ENCODE assay signal across 1 cellular context in genomic region chr14:20662968-20663731, GRCh38.
TF ChIP-seq lines count a peak whose summit lies in the region.

No MANE protein-coding gene starts in this region.

TF ChIP-seq in HepG2, 621 proteins besides CTCF, POLR2A, EP300 and RAD21 (continued from another document and continues in another):
- TF ChIP-seq ZBTB4 (CRISPR knock-in tag; IDR thresholded peaks at IDR 0.05; ENCODE audit: borderline replicate concordance): peak; percentile 69; the same call in 1 of the 2 replicates
- no peak for TF ChIP-seq SNRNP70 (IDR thresholded peaks at IDR 0.05; ENCODE audit: low read depth, low read length)
- peak; percentile 37; the same call in 1 of the 2 replicates for TF ChIP-seq ZNF232 (CRISPR knock-in tag; IDR thresholded peaks at IDR 0.05; ENCODE audit: borderline replicate concordance)
- peak; percentile 97 for TF ChIP-seq ADNP (CRISPR knock-in tag; IDR thresholded peaks at IDR 0.05)
- TF ChIP-seq ETV6 (CRISPR knock-in tag; conservative IDR thresholded peaks at IDR 0.05): peak; percentile 57; the same call in 1 of the 2 replicates
- TF ChIP-seq RFXAP (CRISPR knock-in tag; IDR thresholded peaks at IDR 0.05; ENCODE audit: borderline replicate concordance): peak; percentile 66; the same call in 1 of the 2 replicates
- TF ChIP-seq KLF16 (CRISPR knock-in tag; IDR thresholded peaks at IDR 0.05): peak in 1 of 2 experiments; percentile 71; a peak in 2 of 4 replicates
- 0 out of 2 replicates have a peak, but pooled peaks have one; percentile 30 for TF ChIP-seq MZF1 (CRISPR knock-in tag; IDR thresholded peaks at IDR 0.05; ENCODE audit: borderline replicate concordance)
- TF ChIP-seq RARA (CRISPR knock-in tag; IDR thresholded peaks at IDR 0.05): no peak
- TF ChIP-seq HDAC2 (CRISPR knock-in tag; IDR thresholded peaks at IDR 0.05): peak; percentile 51; the same call in 1 of the 2 replicates
- no peak for TF ChIP-seq PAWR (CRISPR knock-in tag; IDR thresholded peaks at IDR 0.05; ENCODE audit: borderline replicate concordance)
- 0 out of 2 replicates have a peak, but pooled peaks have one; percentile 44 for TF ChIP-seq ZNF543 (CRISPR knock-in tag; IDR thresholded peaks at IDR 0.05)
- TF ChIP-seq, protein P1, sequence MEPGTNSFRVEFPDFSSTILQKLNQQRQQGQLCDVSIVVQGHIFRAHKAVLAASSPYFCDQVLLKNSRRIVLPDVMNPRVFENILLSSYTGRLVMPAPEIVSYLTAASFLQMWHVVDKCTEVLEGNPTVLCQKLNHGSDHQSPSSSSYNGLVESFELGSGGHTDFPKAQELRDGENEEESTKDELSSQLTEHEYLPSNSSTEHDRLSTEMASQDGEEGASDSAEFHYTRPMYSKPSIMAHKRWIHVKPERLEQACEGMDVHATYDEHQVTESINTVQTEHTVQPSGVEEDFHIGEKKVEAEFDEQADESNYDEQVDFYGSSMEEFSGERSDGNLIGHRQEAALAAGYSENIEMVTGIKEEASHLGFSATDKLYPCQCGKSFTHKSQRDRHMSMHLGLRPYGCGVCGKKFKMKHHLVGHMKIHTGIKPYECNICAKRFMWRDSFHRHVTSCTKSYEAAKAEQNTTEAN (CRISPR knock-in tag; conservative IDR thresholded peaks at IDR 0.05): 0 out of 2 replicates have a peak, but pooled peaks have one; percentile 27
- 0 out of 2 replicates have a peak, but pooled peaks have one; percentile 17 for TF ChIP-seq ZNF251 (CRISPR knock-in tag; IDR thresholded peaks at IDR 0.05)
- TF ChIP-seq PCBP2 (optimal IDR thresholded peaks at IDR 0.05; ENCODE audit: low read depth, low read length, poor library complexity, severe bottlenecking): no peak
- TF ChIP-seq TEAD3 (CRISPR knock-in tag; optimal IDR thresholded peaks at IDR 0.05; ENCODE audit: borderline replicate concordance): peak; percentile 76
- TF ChIP-seq ZBTB8A (CRISPR knock-in tag; IDR thresholded peaks at IDR 0.05; ENCODE audit: borderline replicate concordance, low read depth): no peak
- TF ChIP-seq SALL2 (CRISPR knock-in tag; IDR thresholded peaks at IDR 0.05): peak; percentile 55; the same call in 1 of the 2 replicates
- no peak for TF ChIP-seq ZSCAN29 (CRISPR knock-in tag; conservative IDR thresholded peaks at IDR 0.05)
- no peak for TF ChIP-seq HDAC6 (IDR thresholded peaks at IDR 0.05; ENCODE audit: low read depth, low read length)
- peak; percentile 85 for TF ChIP-seq KDM3A (CRISPR knock-in tag; IDR thresholded peaks at IDR 0.05; ENCODE audit: low read depth)
- TF ChIP-seq HDAC1 (CRISPR knock-in tag; IDR thresholded peaks at IDR 0.05): peak; percentile 32; the same call in 1 of the 2 replicates
- peak; percentile 32 for TF ChIP-seq HNF4A (CRISPR knock-in tag; IDR thresholded peaks at IDR 0.05)
- TF ChIP-seq, protein P2, sequence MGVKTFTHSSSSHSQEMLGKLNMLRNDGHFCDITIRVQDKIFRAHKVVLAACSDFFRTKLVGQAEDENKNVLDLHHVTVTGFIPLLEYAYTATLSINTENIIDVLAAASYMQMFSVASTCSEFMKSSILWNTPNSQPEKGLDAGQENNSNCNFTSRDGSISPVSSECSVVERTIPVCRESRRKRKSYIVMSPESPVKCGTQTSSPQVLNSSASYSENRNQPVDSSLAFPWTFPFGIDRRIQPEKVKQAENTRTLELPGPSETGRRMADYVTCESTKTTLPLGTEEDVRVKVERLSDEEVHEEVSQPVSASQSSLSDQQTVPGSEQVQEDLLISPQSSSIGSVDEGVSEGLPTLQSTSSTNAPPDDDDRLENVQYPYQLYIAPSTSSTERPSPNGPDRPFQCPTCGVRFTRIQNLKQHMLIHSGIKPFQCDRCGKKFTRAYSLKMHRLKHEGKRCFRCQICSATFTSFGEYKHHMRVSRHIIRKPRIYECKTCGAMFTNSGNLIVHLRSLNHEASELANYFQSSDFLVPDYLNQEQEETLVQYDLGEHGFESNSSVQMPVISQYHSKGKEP (CRISPR knock-in tag; IDR thresholded peaks at IDR 0.05): no peak
- no peak for TF ChIP-seq ZNF180 (CRISPR knock-in tag; IDR thresholded peaks at IDR 0.05; ENCODE audit: borderline replicate concordance, low read depth)
- no peak for TF ChIP-seq CENPT (CRISPR knock-in tag; IDR thresholded peaks at IDR 0.05; ENCODE audit: low read depth)
- TF ChIP-seq HMG20A (CRISPR knock-in tag; IDR thresholded peaks at IDR 0.05; ENCODE audit: borderline replicate concordance): peak; percentile 20; the same call in 1 of the 2 replicates
- peak; percentile 31; the same call in 1 of the 2 replicates for TF ChIP-seq ZNF350 (CRISPR knock-in tag; IDR thresholded peaks at IDR 0.05; ENCODE audit: borderline replicate concordance, low read depth)
- TF ChIP-seq ERF (CRISPR knock-in tag; IDR thresholded peaks at IDR 0.05): peak; percentile 43; the same call in 1 of the 2 replicates
- 0 out of 2 replicates have a peak, but pooled peaks have one; percentile 50 for TF ChIP-seq ZNF615 (CRISPR knock-in tag; IDR thresholded peaks at IDR 0.05; ENCODE audit: borderline replicate concordance)
- peak; percentile 43 for TF ChIP-seq DRAP1 (CRISPR knock-in tag; IDR thresholded peaks at IDR 0.05)
- peak; percentile 36; the same call in 1 of the 2 replicates for TF ChIP-seq ETV5 (CRISPR knock-in tag; IDR thresholded peaks at IDR 0.05; ENCODE audit: borderline replicate concordance)
- peak; percentile 34 for TF ChIP-seq HIVEP1 (CRISPR knock-in tag; IDR thresholded peaks at IDR 0.05)
- TF ChIP-seq, protein P3, sequence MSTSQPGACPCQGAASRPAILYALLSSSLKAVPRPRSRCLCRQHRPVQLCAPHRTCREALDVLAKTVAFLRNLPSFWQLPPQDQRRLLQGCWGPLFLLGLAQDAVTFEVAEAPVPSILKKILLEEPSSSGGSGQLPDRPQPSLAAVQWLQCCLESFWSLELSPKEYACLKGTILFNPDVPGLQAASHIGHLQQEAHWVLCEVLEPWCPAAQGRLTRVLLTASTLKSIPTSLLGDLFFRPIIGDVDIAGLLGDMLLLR (CRISPR knock-in tag; IDR thresholded peaks at IDR 0.05): no peak
- TF ChIP-seq SKI (IDR thresholded peaks at IDR 0.05; ENCODE audit: partially characterized antibody): no peak
- TF ChIP-seq ZC3H13 (CRISPR knock-in tag; IDR thresholded peaks at IDR 0.05): no peak
- peak; percentile 63 for TF ChIP-seq XRCC5 (optimal IDR thresholded peaks at IDR 0.05; ENCODE audit: low read length)
- TF ChIP-seq TFDP1 (CRISPR knock-in tag; IDR thresholded peaks at IDR 0.05; ENCODE audit: borderline replicate concordance): peak; percentile 24; the same call in 1 of the 2 replicates
- no peak for TF ChIP-seq ZNF563 (CRISPR knock-in tag; IDR thresholded peaks at IDR 0.05)
- no peak for TF ChIP-seq NR2C2 (CRISPR knock-in tag; IDR thresholded peaks at IDR 0.05; ENCODE audit: borderline replicate concordance)
- 0 out of 2 replicates have a peak, but pooled peaks have one; percentile 36 for TF ChIP-seq TOE1 (CRISPR knock-in tag; IDR thresholded peaks at IDR 0.05)
- TF ChIP-seq, protein P4, sequence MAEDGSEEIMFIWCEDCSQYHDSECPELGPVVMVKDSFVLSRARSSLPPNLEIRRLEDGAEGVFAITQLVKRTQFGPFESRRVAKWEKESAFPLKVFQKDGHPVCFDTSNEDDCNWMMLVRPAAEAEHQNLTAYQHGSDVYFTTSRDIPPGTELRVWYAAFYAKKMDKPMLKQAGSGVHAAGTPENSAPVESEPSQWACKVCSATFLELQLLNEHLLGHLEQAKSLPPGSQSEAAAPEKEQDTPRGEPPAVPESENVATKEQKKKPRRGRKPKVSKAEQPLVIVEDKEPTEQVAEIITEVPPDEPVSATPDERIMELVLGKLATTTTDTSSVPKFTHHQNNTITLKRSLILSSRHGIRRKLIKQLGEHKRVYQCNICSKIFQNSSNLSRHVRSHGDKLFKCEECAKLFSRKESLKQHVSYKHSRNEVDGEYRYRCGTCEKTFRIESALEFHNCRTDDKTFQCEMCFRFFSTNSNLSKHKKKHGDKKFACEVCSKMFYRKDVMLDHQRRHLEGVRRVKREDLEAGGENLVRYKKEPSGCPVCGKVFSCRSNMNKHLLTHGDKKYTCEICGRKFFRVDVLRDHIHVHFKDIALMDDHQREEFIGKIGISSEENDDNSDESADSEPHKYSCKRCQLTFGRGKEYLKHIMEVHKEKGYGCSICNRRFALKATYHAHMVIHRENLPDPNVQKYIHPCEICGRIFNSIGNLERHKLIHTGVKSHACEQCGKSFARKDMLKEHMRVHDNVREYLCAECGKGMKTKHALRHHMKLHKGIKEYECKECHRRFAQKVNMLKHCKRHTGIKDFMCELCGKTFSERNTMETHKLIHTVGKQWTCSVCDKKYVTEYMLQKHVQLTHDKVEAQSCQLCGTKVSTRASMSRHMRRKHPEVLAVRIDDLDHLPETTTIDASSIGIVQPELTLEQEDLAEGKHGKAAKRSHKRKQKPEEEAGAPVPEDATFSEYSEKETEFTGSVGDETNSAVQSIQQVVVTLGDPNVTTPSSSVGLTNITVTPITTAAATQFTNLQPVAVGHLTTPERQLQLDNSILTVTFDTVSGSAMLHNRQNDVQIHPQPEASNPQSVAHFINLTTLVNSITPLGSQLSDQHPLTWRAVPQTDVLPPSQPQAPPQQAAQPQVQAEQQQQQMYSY (CRISPR knock-in tag; IDR thresholded peaks at IDR 0.05): peak; percentile 93
- no peak for TF ChIP-seq ZFP90 (CRISPR knock-in tag; IDR thresholded peaks at IDR 0.05; ENCODE audit: borderline replicate concordance)
- TF ChIP-seq, protein P5, sequence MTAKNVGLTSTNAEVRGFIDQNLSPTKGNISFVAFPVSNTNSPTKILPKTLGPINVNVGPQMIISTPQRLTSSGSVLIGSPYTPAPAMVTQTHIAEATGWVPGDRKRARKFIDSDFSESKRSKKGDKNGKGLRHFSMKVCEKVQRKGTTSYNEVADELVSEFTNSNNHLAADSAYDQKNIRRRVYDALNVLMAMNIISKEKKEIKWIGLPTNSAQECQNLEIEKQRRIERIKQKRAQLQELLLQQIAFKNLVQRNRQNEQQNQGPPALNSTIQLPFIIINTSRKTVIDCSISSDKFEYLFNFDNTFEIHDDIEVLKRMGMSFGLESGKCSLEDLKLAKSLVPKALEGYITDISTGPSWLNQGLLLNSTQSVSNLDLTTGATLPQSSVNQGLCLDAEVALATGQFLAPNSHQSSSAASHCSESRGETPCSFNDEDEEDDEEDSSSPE (CRISPR knock-in tag; IDR thresholded peaks at IDR 0.05): 0 out of 2 replicates have a peak, but pooled peaks have one; percentile 43
- TF ChIP-seq TMF1 (CRISPR knock-in tag; IDR thresholded peaks at IDR 0.05; ENCODE audit: low read depth): no peak
- TF ChIP-seq CBX1 (IDR thresholded peaks at IDR 0.05; ENCODE audit: low read depth): peak; percentile 45
- 0 out of 2 replicates have a peak, but pooled peaks have one; percentile 39 for TF ChIP-seq ZNF138 (CRISPR knock-in tag; IDR thresholded peaks at IDR 0.05; ENCODE audit: low read depth)
- TF ChIP-seq GZF1 (CRISPR knock-in tag; IDR thresholded peaks at IDR 0.05): peak; percentile 64; the same call in 1 of the 2 replicates
- no peak for TF ChIP-seq CHD2 (IDR thresholded peaks at IDR 0.05; ENCODE audit: low read depth, low read length)
- peak; percentile 27; the same call in 1 of the 2 replicates for TF ChIP-seq SSRP1 (CRISPR knock-in tag; IDR thresholded peaks at IDR 0.05)
- TF ChIP-seq BRD4 (CRISPR knock-in tag; IDR thresholded peaks at IDR 0.05): 0 out of 2 replicates have a peak, but pooled peaks have one; percentile 38
- TF ChIP-seq NPAS2 (CRISPR knock-in tag; IDR thresholded peaks at IDR 0.05; ENCODE audit: borderline replicate concordance): no peak
- TF ChIP-seq, protein P6, sequence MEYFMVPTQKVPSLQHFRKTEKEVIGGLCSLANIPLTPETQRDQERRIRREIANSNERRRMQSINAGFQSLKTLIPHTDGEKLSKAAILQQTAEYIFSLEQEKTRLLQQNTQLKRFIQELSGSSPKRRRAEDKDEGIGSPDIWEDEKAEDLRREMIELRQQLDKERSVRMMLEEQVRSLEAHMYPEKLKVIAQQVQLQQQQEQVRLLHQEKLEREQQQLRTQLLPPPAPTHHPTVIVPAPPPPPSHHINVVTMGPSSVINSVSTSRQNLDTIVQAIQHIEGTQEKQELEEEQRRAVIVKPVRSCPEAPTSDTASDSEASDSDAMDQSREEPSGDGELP (IDR thresholded peaks at IDR 0.05; ENCODE audit: borderline replicate concordance, low read depth): peak; percentile 78
- 0 out of 2 replicates have a peak, but pooled peaks have one; percentile 35 for TF ChIP-seq MYNN (CRISPR knock-in tag; IDR thresholded peaks at IDR 0.05; ENCODE audit: low read depth)
- no peak for TF ChIP-seq TCF7 (IDR thresholded peaks at IDR 0.05; ENCODE audit: low read depth)
- TF ChIP-seq KMT2B (CRISPR knock-in tag; IDR thresholded peaks at IDR 0.05): 0 out of 2 replicates have a peak, but pooled peaks have one; percentile 28
- TF ChIP-seq MIER3 (CRISPR knock-in tag; IDR thresholded peaks at IDR 0.05; ENCODE audit: borderline replicate concordance): peak; percentile 81; the same call in 1 of the 2 replicates
- no peak for TF ChIP-seq ATF7 (IDR thresholded peaks at IDR 0.05)
- 0 out of 2 replicates have a peak, but pooled peaks have one; percentile 56 for TF ChIP-seq ATF7 (CRISPR knock-in tag; IDR thresholded peaks at IDR 0.05)
